In genomic region chr2:212154392-212154791, GRCh38 we compare ENCODE assay signal across 19 cellular contexts.
DNase-seq lines count a peak whose midpoint lies in the region; ATAC-seq and TF ChIP-seq lines count a peak whose summit lies in the region.
"Had no signal": no experiment of that assay in that cellular context is flagged by ENCODE, and none has a peak within 500 bp of the region (broad histone marks: within the 10 kb centered on the region; RNA-seq: fewer than 3 reads in every experiment).

No MANE protein-coding gene starts in this region.

- H3K27ac Mint-ChIP-seq in GM23338 = peak overlapping the region; percentile 38; the same call in 1 of the 2 replicates
- H3K27ac Mint-ChIP-seq: CD8-positive, alpha-beta T cell; HFFc6; natural killer cell treated with Interleukin-12 subunit alpha and Interleukin-12 subunit beta and Interleukin-15 and Interleukin-18, amount 100 ng/mL, for 72 hours had no signal

- H3K9me3 Mint-ChIP-seq in GM23338 = no peaks in the 10 kb centered on the region
- H3K9me3 Mint-ChIP-seq: HFFc6 had no signal

- no peak overlapping the region for H3K4me2 ChIP-seq in GM23338

- no peak for ATAC-seq in GM23338
- ATAC-seq: CD8-positive, alpha-beta T cell; natural killer cell treated with Interleukin-12 subunit alpha and Interleukin-12 subunit beta and Interleukin-15 and Interleukin-18, amount 100 ng/mL, for 72 hours; psoas muscle had no signal

- H3K36me3 ChIP-seq in GM23338 (ENCODE audit: insufficient read depth) (no peaks in the 10 kb centered on the region), WERI-Rb-1 (no peaks in the 10 kb centered on the region)
- H3K36me3 ChIP-seq: ascending aorta, suprapubic skin had no signal

- TF ChIP-seq CTCF in GM23338 (conservative IDR thresholded peaks at IDR 0.05; ENCODE audit: low read depth in 2 of 2) (no peak), WERI-Rb-1 (IDR thresholded peaks at IDR 0.05; ENCODE audit: low read depth, low read length) (no peak)

- H3K27me3 ChIP-seq in GM23338 (ENCODE audit: insufficient read depth) = no peaks in the 10 kb centered on the region
- H3K27me3 ChIP-seq in WERI-Rb-1 (ENCODE audit: insufficient read depth, low read depth, severe bottlenecking) = no peaks in the 10 kb centered on the region
- H3K27me3 ChIP-seq: ascending aorta, suprapubic skin had no signal

- H3K9me3 ChIP-seq in WERI-Rb-1 (ENCODE audit: severe bottlenecking) = no peaks in the 10 kb centered on the region
- H3K9me3 ChIP-seq: ascending aorta, psoas muscle, suprapubic skin had no signal

- no peak overlapping the region for H3K4me3 Mint-ChIP-seq in GM23338
- H3K4me3 Mint-ChIP-seq: CD8-positive, alpha-beta T cell; HFFc6; natural killer cell treated with Interleukin-12 subunit alpha and Interleukin-12 subunit beta and Interleukin-15 and Interleukin-18, amount 100 ng/mL, for 72 hours had no signal

- no peaks in the 10 kb centered on the region for H3K4me1 ChIP-seq in GM23338 (ENCODE audit: insufficient read depth)
- H3K4me1 ChIP-seq: ascending aorta, psoas muscle, suprapubic skin had no signal

- H3F3A ChIP-seq in GM23338 (replicated peaks; ENCODE audit: low read depth) = no peaks in the 10 kb centered on the region

- H3K9me2 ChIP-seq in GM23338 (ENCODE audit: insufficient read depth) = no peaks in the 10 kb centered on the region

- H3K4me3 ChIP-seq in GM23338 (no peak overlapping the region), WERI-Rb-1 (ENCODE audit: low read depth, low read length) (no peak overlapping the region)
- H3K4me3 ChIP-seq: ascending aorta, psoas muscle, suprapubic skin had no signal

- H3K79me2 ChIP-seq in GM23338 (replicated peaks; ENCODE audit: insufficient read depth) = no peaks in the 10 kb centered on the region

- H3K4me1 Mint-ChIP-seq in GM23338 = peaks cover 4% of the 10 kb centered on the region; the same call in 2 of the 3 replicates

- H3K27ac ChIP-seq in GM23338 (ENCODE audit: low read depth) = no peak overlapping the region
- no peak overlapping the region for H3K27ac ChIP-seq in WERI-Rb-1
- H3K27ac ChIP-seq: ascending aorta, psoas muscle, suprapubic skin had no signal

- H4K20me1 ChIP-seq in GM23338 (replicated peaks; ENCODE audit: insufficient read depth) = no peaks in the 10 kb centered on the region

- DNase-seq in COR-L47 (lab: John Stamatoyannopoulos, UW) (peak; percentile 61), GM23338 (ENCODE audit: low spot score) (no peak), NCI-H345 (lab: John Stamatoyannopoulos, UW) (peak; percentile 75), WERI-Rb-1 (peak; percentile 8), SW480 (ENCODE audit: low spot score) (no peak), OCI-M1 (lab: John Stamatoyannopoulos, UW) (no peak), dedifferentiated amniotic fluid mesenchymal stem cell (ENCODE audit: extremely low spot score) (no peak)
- no peak for DNase-seq in NK-92 treated with Interleukin-12 subunit alpha and Interleukin-12 subunit beta, amount 100 ng/mL, for 24 hours (lab: John Stamatoyannopoulos, UW)
- DNase-seq: activated naive CD4-positive, alpha-beta T cell treated with anti-CD3 and anti-CD28 coated beads, Interleukin-2, amount 50 U/mL, for 16 hours; activated T-cell treated with anti-CD3 and anti-CD28 coated beads, Interleukin-2, amount 50 U/mL, for 1 hour; CD8-positive, alpha-beta T cell; HFFc6; Karpas-422; mesenchymal stem cell; psoas muscle; SW 1271 had no signal

- no peak overlapping the region; the same call in 1 of the 2 replicates for H2AFZ ChIP-seq in GM23338

- no peaks in the 10 kb centered on the region for H3K36me3 Mint-ChIP-seq in GM23338 (ENCODE audit: low read depth)
- H3K36me3 Mint-ChIP-seq: CD8-positive, alpha-beta T cell; natural killer cell treated with Interleukin-12 subunit alpha and Interleukin-12 subunit beta and Interleukin-15 and Interleukin-18, amount 100 ng/mL, for 72 hours had no signal

- H3K27me3 Mint-ChIP-seq in GM23338 (ENCODE audit: insufficient read depth, low read depth, poor library complexity) = no peaks in the 10 kb centered on the region
- H3K27me3 Mint-ChIP-seq: natural killer cell treated with Interleukin-12 subunit alpha and Interleukin-12 subunit beta and Interleukin-15 and Interleukin-18, amount 100 ng/mL, for 72 hours had no signal

TF ChIP-seq in GM23338, 12 proteins besides CTCF, POLR2A, EP300 and RAD21 (continues in another document):
- TF ChIP-seq ZNF462 (CRISPR knock-in tag; IDR thresholded peaks at IDR 0.05) (no peak), EZH2phosphoT487 (IDR thresholded peaks at IDR 0.05; ENCODE audit: unreplicated experiment) (no peak), NANOG (IDR thresholded peaks at IDR 0.05; ENCODE audit: borderline replicate concordance) (no peak), ETS1 (IDR thresholded peaks at IDR 0.05) (no peak), JUNB (IDR thresholded peaks at IDR 0.05; ENCODE audit: unreplicated experiment) (no peak)

Comparison
In these comparisons a context has a peak if more than half of its experiments do, and no peak if none do; other contexts are left out.
1. DNase-seq: peak in COR-L47 (single experiment), NCI-H345 (single experiment) and WERI-Rb-1 (single experiment); none in GM23338 (single experiment), SW480 (single experiment), OCI-M1 (single experiment), dedifferentiated amniotic fluid mesenchymal stem cell (single experiment) and NK-92 treated with Interleukin-12 subunit alpha and Interleukin-12 subunit beta, amount 100 ng/mL, for 24 hours (single experiment).